Comparison of ENCODE assay signal across 15 cellular contexts in the genomic region with DNA sequence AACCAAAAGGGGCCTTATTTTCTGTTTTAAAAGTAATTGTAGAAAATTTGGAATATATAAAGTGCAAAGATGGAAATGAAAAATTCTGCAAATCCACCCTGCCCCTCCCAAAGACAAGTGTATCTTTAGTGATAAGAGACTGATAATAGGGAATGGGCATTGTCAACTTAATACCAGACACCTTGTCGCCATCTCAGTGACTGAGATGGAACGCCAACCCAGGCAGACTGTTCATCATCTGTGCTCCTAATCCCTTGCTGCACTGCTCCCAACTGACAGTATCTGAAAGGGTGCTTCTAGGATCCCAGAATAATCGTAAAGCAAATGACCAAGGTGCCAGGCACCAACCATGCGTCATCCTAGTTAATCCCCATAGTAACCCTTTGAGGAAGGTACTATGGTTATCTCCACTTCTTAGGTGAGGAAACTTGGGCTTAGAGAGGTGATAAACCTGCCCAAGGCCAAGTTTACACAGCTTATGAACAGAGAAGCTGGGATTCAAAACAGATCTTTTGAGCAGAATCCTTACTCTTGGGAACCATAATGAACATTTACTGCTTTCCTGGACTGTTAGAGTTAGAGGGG.
A peak's percentile ranks its signal among the peaks of the same experiment; 100 is the strongest.
DNase-seq lines count a peak whose midpoint lies in the region; ATAC-seq and TF ChIP-seq lines count a peak whose summit lies in the region.
"Had no signal": no experiment of that assay in that cellular context is flagged by ENCODE, and none has a peak within 500 bp of the region (broad histone marks: within the 10 kb centered on the region; RNA-seq: fewer than 3 reads in every experiment).

No MANE protein-coding gene starts in this region.

- H3K14ac ChIP-seq in trophoblast cell (ENCODE audit: low read length), result no peak overlapping the region

- no peaks in the 10 kb centered on the region for H3K4me1 ChIP-seq in hepatocyte (ENCODE audit: insufficient read depth)
- peaks cover 2 to 4% of the 10 kb centered on the region in 2 experiments for H3K4me1 ChIP-seq in trophoblast cell (ENCODE audit: control insufficient read depth in 1 of 2, insufficient read depth in 2 of 2, low read length in 2 of 2)
- no peaks in the 10 kb centered on the region for H3K4me1 ChIP-seq in SJCRH30
- H3K4me1 ChIP-seq: BLaER1, Caco-2 had no signal

- 44% methylated on average over 4 of the region's 4 CpGs for WGBS in hepatocyte (ENCODE audit: low lambda C conversion rate, missing lambda C conversion rate)
- no CpG with 5 or more reads among the region's 4 CpGs for WGBS in trophoblast cell (ENCODE audit: extremely low coverage, insufficient coverage, insufficient read length)

- no peak overlapping the region for H2BK120ac ChIP-seq in trophoblast cell (ENCODE audit: insufficient read depth, low read length, poor library complexity)

- H3K9me3 ChIP-seq in hepatocyte (ENCODE audit: low read depth) (no peaks in the 10 kb centered on the region), trophoblast cell (ENCODE audit: insufficient read depth, low read depth, low read length) (peaks cover 4% of the 10 kb centered on the region), SJCRH30 (replicated peaks) (no peaks in the 10 kb centered on the region)
- H3K9me3 ChIP-seq: Caco-2 had no signal

- H4K20me1 ChIP-seq in hepatocyte (ENCODE audit: insufficient read depth, poor library complexity, severe bottlenecking), result no peaks in the 10 kb centered on the region
- H4K20me1 ChIP-seq: BLaER1 had no signal

- H2AK5ac ChIP-seq in trophoblast cell (ENCODE audit: low read length), result no peak overlapping the region

- H3K79me2 ChIP-seq in hepatocyte (no peaks in the 10 kb centered on the region), trophoblast cell (ENCODE audit: control insufficient read depth, insufficient read depth, low read length, poor library complexity) (peaks cover 2% of the 10 kb centered on the region)

- no peaks in the 10 kb centered on the region for H3K27me3 ChIP-seq in hepatocyte
- no peaks in the 10 kb centered on the region for H3K27me3 ChIP-seq in trophoblast cell (ENCODE audit: insufficient read depth, low read length)
- no peaks in the 10 kb centered on the region for H3K27me3 ChIP-seq in SJCRH30
- H3K27me3 ChIP-seq: BLaER1 had no signal

- peak overlapping the region; percentile 26 for H4K91ac ChIP-seq in trophoblast cell (ENCODE audit: low read depth, low read length)

- H2BK5ac ChIP-seq in trophoblast cell (ENCODE audit: low read depth, low read length, poor library complexity), result no peak overlapping the region

- H3K18ac ChIP-seq in trophoblast cell (ENCODE audit: low read length), result no peak overlapping the region

- DNase-seq in NCI-H226 (peak; percentile 56), hepatocyte (ENCODE audit: low spot score) (peak; percentile 6), trophoblast cell (peak in 1 of 2 donors; percentile 12), pons (ENCODE audit: low spot score) (no peak), SJCRH30 (no peak)
- DNase-seq: Caco-2; CD4-positive, CD25-positive, alpha-beta regulatory T cell; CD8-positive, alpha-beta T cell; DMS153; DND-41; H7 had no signal

- no peaks in the 10 kb centered on the region for H3K9me2 ChIP-seq in hepatocyte (replicated peaks; ENCODE audit: insufficient read depth)

- H3K4me3 ChIP-seq in hepatocyte (no peak overlapping the region), trophoblast cell (ENCODE audit: low read depth, low read length) (no peak overlapping the region), SJCRH30 (no peak overlapping the region)
- H3K4me3 ChIP-seq: BLaER1 had no signal

- H3K79me1 ChIP-seq in trophoblast cell (ENCODE audit: low read length), result peaks cover 5% of the 10 kb centered on the region

- H2BK12ac ChIP-seq in trophoblast cell (ENCODE audit: low read length), result no peak overlapping the region

- no peak overlapping the region for H3K9ac ChIP-seq in trophoblast cell (ENCODE audit: low read length)
- H3K9ac ChIP-seq: BLaER1 had no signal

- no peak overlapping the region for H3K4ac ChIP-seq in trophoblast cell (ENCODE audit: low read depth, low read length)

- ATAC-seq in GM21825 (IDR thresholded peaks at IDR 0.05; ENCODE audit: unreplicated experiment), result no peak
- ATAC-seq: CD8-positive, alpha-beta T cell; HCT116 had no signal

- H3K36me3 ChIP-seq in hepatocyte (replicated peaks; ENCODE audit: insufficient read depth, low read depth) (no peaks in the 10 kb centered on the region), trophoblast cell (ENCODE audit: control insufficient read depth in 1 of 2, insufficient read depth in 2 of 2, low read length in 2 of 2) (no peaks in the 10 kb centered on the region), SJCRH30 (no peaks in the 10 kb centered on the region)
- H3K36me3 ChIP-seq: BLaER1 had no signal

- H3K4me2 ChIP-seq in hepatocyte (no peak overlapping the region), trophoblast cell (ENCODE audit: low read length) (no peak overlapping the region)
- H3K4me2 ChIP-seq: BLaER1 had no signal

- no peak for TF ChIP-seq CTCF in hepatocyte (IDR thresholded peaks at IDR 0.05; ENCODE audit: poor library complexity)

- no peak overlapping the region for H4K12ac ChIP-seq in trophoblast cell (ENCODE audit: low read depth, low read length)

- H3K27ac ChIP-seq in hepatocyte (no peak overlapping the region), trophoblast cell (ENCODE audit: low read depth, low read length) (no peak overlapping the region), SJCRH30 (no peak overlapping the region)
- H3K27ac ChIP-seq: BLaER1, C4-2B had no signal

- H4K8ac ChIP-seq in trophoblast cell (ENCODE audit: low read depth, low read length), result no peak overlapping the region

- no peak overlapping the region for H3K23ac ChIP-seq in trophoblast cell (ENCODE audit: low read length)

- no peak overlapping the region for H2AFZ ChIP-seq in hepatocyte
- H2AFZ ChIP-seq in trophoblast cell (ENCODE audit: insufficient read depth, low read length, poor library complexity), result no peak overlapping the region

Comparison
In these comparisons a context has a peak if more than half of its experiments do, and no peak if none do; other contexts are left out.
1. DNase-seq: peak in NCI-H226 (single experiment) and hepatocyte (single experiment); none in pons (single experiment) and SJCRH30 (0 of 2).